Comparison of ENCODE assay signal across 8 cellular contexts in the genomic region with DNA sequence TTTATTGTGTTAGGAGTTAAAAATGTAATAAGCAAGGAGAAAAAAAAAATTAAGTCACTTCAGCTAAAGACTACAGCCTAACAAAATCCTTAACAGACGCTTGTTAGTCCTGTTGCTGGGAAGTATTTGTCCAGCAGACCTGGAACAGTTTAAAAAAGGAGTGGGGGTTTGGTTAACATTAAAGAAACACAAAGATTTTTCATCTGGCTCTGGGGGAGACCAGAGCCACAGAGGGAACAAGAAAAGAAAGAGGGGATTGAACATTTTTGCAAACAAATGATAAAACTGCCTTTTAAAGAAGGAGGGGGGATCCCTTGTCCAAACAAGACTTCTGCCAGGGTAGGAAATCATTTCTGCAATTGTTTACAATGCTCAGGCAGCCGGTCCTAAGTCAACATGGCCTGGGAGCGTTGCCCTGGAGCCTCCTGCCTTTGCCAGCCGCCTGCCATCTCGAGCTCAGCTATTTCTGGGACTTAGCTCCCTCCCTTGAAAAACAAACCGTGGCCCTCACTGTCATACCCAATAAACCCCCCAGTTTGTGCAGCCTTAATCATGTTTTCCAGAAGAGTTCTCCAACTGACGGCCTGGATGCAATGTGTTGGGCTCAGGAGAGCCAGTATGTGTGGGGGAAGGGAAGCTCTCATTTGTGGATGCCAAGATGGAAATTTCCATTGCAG.
DNase-seq lines count a peak whose midpoint lies in the region; ATAC-seq, FAIRE-seq and TF ChIP-seq lines count a peak whose summit lies in the region.

No MANE protein-coding gene starts in this region.

- peak; percentile 92 for DNase-seq in LNCaP clone FGC (ENCODE audit: low read depth)
- peak; percentile 29 to 38 for DNase-seq in hippocampal formation (lab: John Stamatoyannopoulos, UW)
- no peak for DNase-seq in activated CD8-positive, alpha-beta memory T cell treated with anti-CD3 and anti-CD28 coated beads, Interleukin-2, amount 50 U/mL, for 4 hours

- peaks cover 7% of the 10 kb centered on the region for H3K9me3 Mint-ChIP-seq in activated T-helper 17 cell treated with anti-CD3 and anti-CD28 coated beads, Interleukin-2, amount 50 U/mL, for 72 hours

- peak; percentile 76 for FAIRE-seq in TTC549 (lab: Jason Lieb, UNC)

- H3K9me3 ChIP-seq in skeletal muscle satellite cell (replicated peaks; ENCODE audit: low read length) = no peaks in the 10 kb centered on the region

- H3K27me3 Mint-ChIP-seq in activated T-helper 17 cell treated with anti-CD3 and anti-CD28 coated beads, Interleukin-2, amount 50 U/mL, for 72 hours = peaks cover 11% of the 10 kb centered on the region

- no peaks in the 10 kb centered on the region for H3K27me3 ChIP-seq in skeletal muscle satellite cell (ENCODE audit: control insufficient read depth, insufficient read depth, low read length)

- H3K36me3 ChIP-seq in skeletal muscle satellite cell (ENCODE audit: insufficient read depth, low read length) = no peaks in the 10 kb centered on the region

- ATAC-seq in activated T-helper 17 cell treated with anti-CD3 and anti-CD28 coated beads, Interleukin-2, amount 50 U/mL, for 72 hours (replicated peaks) = no peak
- ATAC-seq in HG03135 (IDR thresholded peaks at IDR 0.05; ENCODE audit: unreplicated experiment) (no peak), HG02870 (IDR thresholded peaks at IDR 0.05; ENCODE audit: unreplicated experiment) (no peak)

- no peak for TF ChIP-seq CTCF in LNCaP clone FGC (IDR thresholded peaks at IDR 0.05; ENCODE audit: control insufficient read depth, extremely low read depth, insufficient read depth)

- H3K4me1 Mint-ChIP-seq in activated T-helper 17 cell treated with anti-CD3 and anti-CD28 coated beads, Interleukin-2, amount 50 U/mL, for 72 hours = no peaks in the 10 kb centered on the region

- H3K4me2 ChIP-seq in skeletal muscle satellite cell (ENCODE audit: low read length) = peak overlapping the region; percentile 12

- peaks cover 13% of the 10 kb centered on the region for H3K4me1 ChIP-seq in skeletal muscle satellite cell (ENCODE audit: control insufficient read depth, insufficient read depth, low read length)

- H3K36me3 Mint-ChIP-seq in activated T-helper 17 cell treated with anti-CD3 and anti-CD28 coated beads, Interleukin-2, amount 50 U/mL, for 72 hours (ENCODE audit: low read depth) = no peaks in the 10 kb centered on the region

- no peak overlapping the region for H3K27ac Mint-ChIP-seq in activated T-helper 17 cell treated with anti-CD3 and anti-CD28 coated beads, Interleukin-2, amount 50 U/mL, for 72 hours

- no peak overlapping the region for H3K4me3 Mint-ChIP-seq in activated T-helper 17 cell treated with anti-CD3 and anti-CD28 coated beads, Interleukin-2, amount 50 U/mL, for 72 hours

- H3K4me3 ChIP-seq in LNCaP clone FGC (ENCODE audit: low read depth, low read length) = peak overlapping the region; percentile 20
- no peak overlapping the region for H3K4me3 ChIP-seq in skeletal muscle satellite cell (ENCODE audit: low read length)

- H3K9ac ChIP-seq in skeletal muscle satellite cell (ENCODE audit: low read depth, low read length) = no peak overlapping the region
